Comparison of ENCODE assay signal across 8 cellular contexts in genomic region chr11:45655347-45655756, GRCh38. TPM values are rescaled to one million over a fixed set of nuclear protein-coding genes. Genes with fewer than 3 reads are reported as not detected.
A peak's percentile ranks its signal among the peaks of the same experiment; 100 is the strongest.
DNase-seq lines count a peak whose midpoint lies in the region; ATAC-seq, FAIRE-seq and TF ChIP-seq lines count a peak whose summit lies in the region.

No MANE protein-coding gene starts in this region.

- POLR2A ChIA-PET in H1 (lab: Charles Lee; ENCODE audit: partially characterized antibody), result interaction anchor here (0.9 to 1.8 kb wide), 3 partner anchors 9 to 281 kb away, joined by 3 to 8 read pairs (median 6); no protein-coding TSS in a partner anchor

- ATAC-seq in HG03039 (IDR thresholded peaks at IDR 0.05; ENCODE audit: unreplicated experiment) (peak; percentile 52), GM19463 (IDR thresholded peaks at IDR 0.05; ENCODE audit: unreplicated experiment) (no peak)

- H2BK120ac ChIP-seq in H1 (replicated peaks; ENCODE audit: low read depth, low read length) (no peak overlapping the region), mesendoderm (ENCODE audit: low read depth, low read length) (no peak overlapping the region)

- H3K4me3 ChIP-seq in H1 (ENCODE audit: extremely low read depth in 1 of 4, insufficient read depth in 2 of 4, low read depth in 3 of 4, low read length in 4 of 4) (no peak overlapping the region), mesendoderm (ENCODE audit: low read length) (no peak overlapping the region)

- peak; percentile 92 to 98 (median 97) for TF ChIP-seq CTCF in H1 (IDR thresholded peaks at IDR 0.05; ENCODE audit: control extremely low read depth in 1 of 3, insufficient read depth in 1 of 3, low read depth in 1 of 3, low read length in 3 of 3)

- H3K4me1 ChIP-seq in H1 (replicated peaks in 1 of 4; ENCODE audit: control insufficient read depth in 3 of 4, insufficient read depth in 4 of 4, low read length in 3 of 4) (peaks cover 3 to 21% (median 11%) of the 10 kb centered on the region in 4 experiments), mesendoderm (ENCODE audit: control insufficient read depth, low read depth, low read length) (peaks cover 3% of the 10 kb centered on the region)

- H3K36me3 ChIP-seq in H1 (ENCODE audit: control insufficient read depth in 2 of 4, insufficient read depth in 4 of 4, low read length in 3 of 4), result no peaks in the 10 kb centered on the region
- H3K36me3 ChIP-seq in mesendoderm (ENCODE audit: control insufficient read depth, insufficient read depth, low read length), result no peaks in the 10 kb centered on the region

- H3K56ac ChIP-seq in H1 (replicated peaks; ENCODE audit: insufficient read length, low read depth, low read length) (no peak overlapping the region), mesendoderm (ENCODE audit: low read length) (no peak overlapping the region)

- H4K5ac ChIP-seq in H1 (ENCODE audit: insufficient read length, low read depth, low read length) (no peak overlapping the region), mesendoderm (ENCODE audit: low read length) (no peak overlapping the region)

- FAIRE-seq in H1 (lab: Jason Lieb, UNC), result peak; percentile 83

- H3K79me2 ChIP-seq in H1 (ENCODE audit: control insufficient read depth in 1 of 2, insufficient read depth in 2 of 2, low read length in 2 of 2) (no peaks in the 10 kb centered on the region), mesendoderm (ENCODE audit: control insufficient read depth, insufficient read depth, low read length) (no peaks in the 10 kb centered on the region)

- H3K9me3 ChIP-seq in H1 (ENCODE audit: insufficient read depth in 2 of 2, low read depth in 1 of 2, low read length in 1 of 2), result no peaks in the 10 kb centered on the region

- H2AFZ ChIP-seq in H1 (ENCODE audit: low read length), result no peak overlapping the region; the same call in 1 of the 2 replicates

- H3K27me3 ChIP-seq in H1 (replicated peaks in 1 of 4; ENCODE audit: control insufficient read depth in 3 of 4, extremely low read depth in 1 of 4, insufficient read depth in 3 of 4, low read length in 3 of 4) (no peaks in the 10 kb centered on the region; a peak in 1 of 7 replicates), mesendoderm (ENCODE audit: insufficient read depth, low read length, poor library complexity) (no peaks in the 10 kb centered on the region)

- H2BK12ac ChIP-seq in H1 (ENCODE audit: low read depth, low read length), result peak overlapping the region; percentile 91

- H3K23me2 ChIP-seq in H1 (ENCODE audit: low read depth, low read length), result no peaks in the 10 kb centered on the region

- 9% methylated on average over 16 of the region's 16 CpGs; no CpG with 5 or more reads in 1 of the 2 experiments for WGBS in H1 (ENCODE audit: extremely low coverage in 1 of 2, insufficient coverage in 1 of 2, insufficient read length in 1 of 2, insufficient replicate concordance in 2 of 2, low coverage in 1 of 2, low lambda C conversion rate in 2 of 2, missing lambda C conversion rate in 1 of 2), 2 experiments
- no CpG with 5 or more reads among the region's 16 CpGs for WGBS in mesendoderm (ENCODE audit: extremely low coverage, insufficient coverage, low lambda C conversion rate)

- H4K91ac ChIP-seq in H1 (replicated peaks; ENCODE audit: insufficient read length, low read length), result no peak overlapping the region

- TF ChIP-seq EP300 in H1 (IDR thresholded peaks at IDR 0.05; ENCODE audit: borderline replicate concordance in 1 of 2, low read depth in 2 of 2, low read length in 2 of 2), result peak; percentile 12 to 25; a peak in 1 of 3 replicates

- H3K4ac ChIP-seq in H1 (replicated peaks; ENCODE audit: insufficient read length, low read depth, low read length) (no peak overlapping the region), mesendoderm (ENCODE audit: low read depth, low read length) (no peak overlapping the region)

- CTCF ChIA-PET in H1 (lab: Charles Lee; ENCODE audit: partially characterized antibody), result interaction anchor here (0.6 to 9.1 kb wide), 61 partner anchors 9 to 320 kb away, joined by 3 to 89 read pairs (median 4); no protein-coding TSS in a partner anchor

- H3K18ac ChIP-seq in H1 (ENCODE audit: extremely low read depth, low read length), result peak overlapping the region; percentile 29; the same call in 1 of the 2 replicates
- no peak overlapping the region for H3K18ac ChIP-seq in mesendoderm (ENCODE audit: low read length)

- no peaks in the 10 kb centered on the region for H4K20me1 ChIP-seq in H1 (replicated peaks in 1 of 2; ENCODE audit: control insufficient read depth in 1 of 2, insufficient read depth in 2 of 2, low read length in 2 of 2)

- H3K27ac ChIP-seq in H1 (ENCODE audit: low read depth, low read length) (no peak overlapping the region), mesendoderm (ENCODE audit: low read depth, low read length) (no peak overlapping the region)

- H4K8ac ChIP-seq in H1 (ENCODE audit: extremely low read depth, insufficient read depth, low read length), result 0 out of 2 replicates have a peak overlapping the region, but pooled peaks have one; percentile 17
- no peak overlapping the region for H4K8ac ChIP-seq in mesendoderm (ENCODE audit: low read depth, low read length)

- H3K79me1 ChIP-seq in H1 (ENCODE audit: low read depth, low read length) (no peaks in the 10 kb centered on the region), mesendoderm (ENCODE audit: low read length) (no peaks in the 10 kb centered on the region)

- H2BK15ac ChIP-seq in H1 (ENCODE audit: low read length) (peak overlapping the region; percentile 95; the same call in 1 of the 2 replicates), mesendoderm (replicated peaks; ENCODE audit: low read depth) (no peak overlapping the region)

- H3K9ac ChIP-seq in H1 (replicated peaks in 1 of 4; ENCODE audit: extremely low read depth in 1 of 4, low read depth in 3 of 4, low read length in 3 of 4), result no peak overlapping the region
- no peak overlapping the region for H3K9ac ChIP-seq in mesendoderm (ENCODE audit: low read length)

- peak; percentile 51 for DNase-seq in DMS53 treated with DMSO at 0.1 percent for 48 hours (lab: John Stamatoyannopoulos, UW; ENCODE audit: unreplicated experiment)
- DNase-seq in NCI-H748 (lab: John Stamatoyannopoulos, UW; ENCODE audit: unreplicated experiment), result peak; percentile 78
- peak; percentile 83 for DNase-seq in activated CD8-positive, alpha-beta memory T cell treated with anti-CD3 and anti-CD28 coated beads for 24 hours
- DNase-seq in H1 (ENCODE audit: low read depth in 1 of 2, low spot score in 2 of 2), result peak; percentile 75 to 98
- DNase-seq in mesendoderm, result peak; percentile 93
- peak; percentile 17 to 33 for DNase-seq in stimulated activated CD8-positive, alpha-beta memory T cell treated with anti-CD3 and anti-CD28 coated beads, Interleukin-2, amount 100 ng/mL, for 1 hour (ENCODE audit: low read depth in 2 of 2)

- TF ChIP-seq RAD21 in H1 (IDR thresholded peaks at IDR 0.05 in 1 of 2, conservative IDR thresholded peaks at IDR 0.05 in 1 of 2; ENCODE audit: low read depth in 2 of 2, low read length in 2 of 2), result peak; percentile 88 to 93

- no peak overlapping the region for H3K23ac ChIP-seq in H1 (ENCODE audit: insufficient read length)
- no peak overlapping the region for H3K23ac ChIP-seq in mesendoderm (ENCODE audit: low read length)

- H2BK5ac ChIP-seq in H1 (ENCODE audit: low read depth, low read length) (no peak overlapping the region), mesendoderm (ENCODE audit: low read length) (no peak overlapping the region)

- TF ChIP-seq POLR2A in H1 (IDR thresholded peaks at IDR 0.05; ENCODE audit: control extremely low read depth in 1 of 2, low read depth in 2 of 2, low read length in 2 of 2), result no peak

- H3K14ac ChIP-seq in H1 (ENCODE audit: insufficient read length), result no peak overlapping the region

- H3K4me2 ChIP-seq in H1 (ENCODE audit: insufficient read depth in 1 of 2, low read depth in 2 of 2, low read length in 2 of 2) (peak overlapping the region in 1 of 2 experiments; percentile 43; a peak in 2 of 4 replicates), mesendoderm (ENCODE audit: low read length) (no peak overlapping the region)

- H2AK5ac ChIP-seq in H1 (ENCODE audit: low read depth, low read length), result no peak overlapping the region
- H2AK5ac ChIP-seq in mesendoderm (ENCODE audit: low read length), result no peak overlapping the region

- H2BK20ac ChIP-seq in H1 (ENCODE audit: low read length), result no peak overlapping the region

TF ChIP-seq in H1, 55 proteins besides CTCF, POLR2A, EP300 and RAD21 (continues in another document):
- TF ChIP-seq CBX8 (IDR thresholded peaks at IDR 0.05; ENCODE audit: borderline replicate concordance, low read depth, low read length), result no peak
- TF ChIP-seq TCF12 (IDR thresholded peaks at IDR 0.05; ENCODE audit: low read depth, low read length), result no peak
- TF ChIP-seq SRF (IDR thresholded peaks at IDR 0.05; ENCODE audit: low read depth, low read length), result no peak
- TF ChIP-seq SIX5 (IDR thresholded peaks at IDR 0.05; ENCODE audit: low read depth, low read length), result no peak
- no peak for TF ChIP-seq RNF2 (IDR thresholded peaks at IDR 0.05; ENCODE audit: borderline replicate concordance, low read depth, low read length, missing control alignments, poor library complexity, severe bottlenecking)
- no peak for TF ChIP-seq ATF3 (IDR thresholded peaks at IDR 0.05; ENCODE audit: insufficient read depth, low read depth, low read length)
- TF ChIP-seq SIRT6 (IDR thresholded peaks at IDR 0.05; ENCODE audit: low read length), result no peak
- TF ChIP-seq, protein P1, sequence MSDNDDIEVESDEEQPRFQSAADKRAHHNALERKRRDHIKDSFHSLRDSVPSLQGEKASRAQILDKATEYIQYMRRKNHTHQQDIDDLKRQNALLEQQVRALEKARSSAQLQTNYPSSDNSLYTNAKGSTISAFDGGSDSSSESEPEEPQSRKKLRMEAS (IDR thresholded peaks at IDR 0.05), result peak; percentile 57
- TF ChIP-seq BCL11A (IDR thresholded peaks at IDR 0.05; ENCODE audit: low read depth in 2 of 2, low read length in 2 of 2), result no peak
- TF ChIP-seq ASH2L (IDR thresholded peaks at IDR 0.05; ENCODE audit: low read length), result no peak
- peak; percentile 67; the same call in 1 of the 2 replicates for TF ChIP-seq JUND (IDR thresholded peaks at IDR 0.05; ENCODE audit: low read length)

RNA-seq across cellular contexts. Expression of gene CHST1, which starts 10.1 kb away (rescaled TPM):
- 1.6 and 3.8 TPM in 2 replicates for total RNA-seq in H1 (2021; fragmentation: NEBNext Ultra II Directional; extraction: Animal tissue kit (Norgen Biotek cat#: 25700))
- 1.6 and 2.7 TPM in 2 replicates for polyA plus RNA-seq in H1 (2011; rRNA removed)
- polyA plus RNA-seq in H1 (2011; cell fraction: cytosol; rRNA removed), result 1.2 TPM
- 3.8 TPM for polyA plus RNA-seq in H1 (2011; cell fraction: nucleus; rRNA removed)
- polyA plus RNA-seq in H1 (2012, experiment 1 of 2), result 1.0 to 1.7 TPM (median 1.5 TPM) in 4 replicates
- 1.0 TPM for polyA plus RNA-seq in H1 (2012, experiment 2 of 2)
- polyA plus RNA-seq in H1 (2013, experiment 1 of 2), result 1.4 TPM
- polyA plus RNA-seq in H1 (2013, experiment 2 of 2), result 1.7 TPM
- polyA minus RNA-seq in H1 (2011; rRNA and poly(A)+ RNA removed), result 0.44 and 0.82 TPM in 2 replicates
- 0.51 TPM for polyA minus RNA-seq in H1 (2011; cell fraction: cytosol; rRNA and poly(A)+ RNA removed)
- 1.6 TPM for polyA minus RNA-seq in H1 (2011; cell fraction: nucleus; rRNA and poly(A)+ RNA removed)
- 0.53 TPM for polyA plus RNA-seq in mesendoderm (2013, experiment 1 of 2)
- polyA plus RNA-seq in mesendoderm (2013, experiment 2 of 2), result 0.55 TPM

Comparison
In these comparisons a context has a peak if more than half of its experiments do, and no peak if none do; other contexts are left out.
1. DNase-seq: peak in every context shown above with its lines; median percentile 93 in mesendoderm; 86 in H1; 83 in activated CD8-positive, alpha-beta memory T cell treated with anti-CD3 and anti-CD28 coated beads for 24 hours; 78 in NCI-H748; 51 in DMS53 treated with DMSO at 0.1 percent for 48 hours; 25 in stimulated activated CD8-positive, alpha-beta memory T cell treated with anti-CD3 and anti-CD28 coated beads, Interleukin-2, amount 100 ng/mL, for 1 hour.